Comparison of ENCODE assay signal across 23 cellular contexts in genomic region chrX:74284391-74284952, GRCh38. TPM values are rescaled to one million over a fixed set of nuclear protein-coding genes. Genes with fewer than 3 reads are reported as not detected.
A peak's percentile ranks its signal among the peaks of the same experiment; 100 is the strongest.
DNase-seq lines count a peak whose midpoint lies in the region; ATAC-seq and TF ChIP-seq lines count a peak whose summit lies in the region.
"Had no signal": no experiment of that assay in that cellular context is flagged by ENCODE, and none has a peak within 500 bp of the region (broad histone marks: within the 10 kb centered on the region; RNA-seq: fewer than 3 reads in every experiment).

No MANE protein-coding gene starts in this region.

- TF ChIP-seq POLR2A in sigmoid colon (IDR thresholded peaks at IDR 0.05) = no peak

- peaks cover 35% of the 10 kb centered on the region for H3K36me3 Mint-ChIP-seq in HFFc6 (ENCODE audit: low read depth)
- H3K36me3 Mint-ChIP-seq in glutamatergic neuron (ENCODE audit: unreplicated experiment) = no peaks in the 10 kb centered on the region

- H3K9me3 Mint-ChIP-seq in HFFc6 = peaks cover 7% of the 10 kb centered on the region
- H3K9me3 Mint-ChIP-seq in glutamatergic neuron (ENCODE audit: unreplicated experiment) = no peaks in the 10 kb centered on the region
- H3K9me3 Mint-ChIP-seq: CD4-positive, alpha-beta memory T cell had no signal

- POLR2A ChIA-PET in Panc1 (lab: Charles Lee) = interaction anchor here (0.6 kb wide), 1 partner anchor 60 kb away, joined by 4 read pairs; no protein-coding TSS in a partner anchor

- DNase-seq in HFFc6 (no peak), Panc1 (ENCODE audit: low read depth, low spot score) (no peak), glutamatergic neuron (no peak), thoracic aorta (ENCODE audit: low spot score) (no peak), HuH-7 (ENCODE audit: low spot score) (no peak), sigmoid colon (no peak)
- DNase-seq in activated naive CD4-positive, alpha-beta T cell treated with anti-CD3 and anti-CD28 coated beads, Interleukin-2, amount 50 U/mL, for 16 hours = no peak
- DNase-seq: CD4-positive, alpha-beta memory T cell; DMS153; GF-D8; GOT3; KBM-7; MV-4-11; NCI-H187; NCI-H2107; NCI-H510A; NCI-H748 treated with DMSO at 0.1 percent for 48 hours; SHP77 had no signal

- ATAC-seq in Panc1 = no peak
- ATAC-seq in thoracic aorta (ENCODE audit: insufficient number of reproducible peaks, low FRiP score, low read depth) = no peak

- H3K27me3 ChIP-seq in Panc1 (ENCODE audit: control insufficient read depth, insufficient read depth, low read length) = no peaks in the 10 kb centered on the region
- H3K27me3 ChIP-seq in thoracic aorta (replicated peaks; ENCODE audit: insufficient read depth) = no peaks in the 10 kb centered on the region
- H3K27me3 ChIP-seq in sigmoid colon = no peaks in the 10 kb centered on the region

- peaks cover 44% of the 10 kb centered on the region for H3K4me1 ChIP-seq in Panc1 (ENCODE audit: control insufficient read depth, insufficient read depth, low read length)
- H3K4me1 ChIP-seq in thoracic aorta (ENCODE audit: control insufficient read depth in 1 of 2, low read depth in 2 of 2) = peaks cover 18 to 29% of the 10 kb centered on the region in 2 donors
- H3K4me1 ChIP-seq in sigmoid colon = peaks cover 0 to 55% (median 32%) of the 10 kb centered on the region in 4 donors
- H3K4me1 ChIP-seq: BLaER1 had no signal

- intact Hi-C loops in Panc1 (cut with micrococcal nuclease; ENCODE audit: unreplicated experiment) (no loop called here), sigmoid colon (cut with DNase I) (no loop called here)

- H3K27ac ChIP-seq in Panc1 (ENCODE audit: low read length) (peak overlapping the region; percentile 12; the same call in 1 of the 2 replicates), thoracic aorta (peak overlapping the region; percentile 28 to 65), sigmoid colon (peak overlapping the region in 2 of 4 donors; percentile 3 to 12)
- H3K27ac ChIP-seq: BLaER1, SK-N-MC had no signal

- CTCF ChIA-PET in Panc1 (lab: Charles Lee) = no interaction called here

- no TSS peak for BruUV-seq in Panc1 (replicated peaks; lab: Mats Ljungman, UMichigan)

- H3K4me3 Mint-ChIP-seq in HFFc6 (no peak overlapping the region), glutamatergic neuron (ENCODE audit: unreplicated experiment) (peak overlapping the region; percentile 60)

- H3K4me1 Mint-ChIP-seq in HFFc6 (ENCODE audit: low read depth) (peaks cover 9% of the 10 kb centered on the region; the same call in 1 of the 2 replicates), glutamatergic neuron (ENCODE audit: low read depth, unreplicated experiment) (peaks cover 16% of the 10 kb centered on the region)

- 33 to 54% methylated on average over 1 of the region's 1 CpG for WGBS in sigmoid colon, 2 donors

- H3K9me3 ChIP-seq in Panc1 (ENCODE audit: control insufficient read depth, insufficient read depth, low read depth, low read length) (no peaks in the 10 kb centered on the region), thoracic aorta (no peaks in the 10 kb centered on the region), sigmoid colon (no peaks in the 10 kb centered on the region)
- H3K9me3 ChIP-seq: BLaER1 had no signal

- TF ChIP-seq EP300 in sigmoid colon (IDR thresholded peaks at IDR 0.05) = no peak

- H3K27me3 Mint-ChIP-seq in HFFc6 (ENCODE audit: insufficient read depth) = no peaks in the 10 kb centered on the region; the same call in 1 of the 2 replicates
- no peaks in the 10 kb centered on the region for H3K27me3 Mint-ChIP-seq in glutamatergic neuron (ENCODE audit: unreplicated experiment)
- H3K27me3 Mint-ChIP-seq: CD4-positive, alpha-beta memory T cell had no signal

- peaks cover 17% of the 10 kb centered on the region for H3K36me3 ChIP-seq in Panc1 (ENCODE audit: control insufficient read depth, insufficient read depth, low read length)
- peaks cover 13% of the 10 kb centered on the region for H3K36me3 ChIP-seq in thoracic aorta
- H3K36me3 ChIP-seq in sigmoid colon = peaks cover 11 to 26% (median 16%) of the 10 kb centered on the region in 4 donors

- TF ChIP-seq CTCF in HFFc6 (IDR thresholded peaks at IDR 0.05) = no peak
- TF ChIP-seq CTCF in Panc1 (IDR thresholded peaks at IDR 0.05) = no peak
- no peak for TF ChIP-seq CTCF in glutamatergic neuron (IDR thresholded peaks at IDR 0.05; ENCODE audit: partially characterized antibody, unreplicated experiment)
- no peak for TF ChIP-seq CTCF in thoracic aorta (IDR thresholded peaks at IDR 0.05)
- no peak for TF ChIP-seq CTCF in sigmoid colon (IDR thresholded peaks at IDR 0.05)

- in situ Hi-C loops in Panc1 (cut with HindIII; ENCODE audit: low pct_unique_long_range_greater_than_20kb, low sequenced_read_pairs) = no loop called here

- H3K4me3 ChIP-seq in Panc1 (ENCODE audit: low read depth in 2 of 2, low read length in 2 of 2) = no peak overlapping the region
- H3K4me3 ChIP-seq in thoracic aorta = no peak overlapping the region
- no peak overlapping the region for H3K4me3 ChIP-seq in sigmoid colon
- H3K4me3 ChIP-seq: BLaER1, SK-N-MC had no signal

- H3K27ac Mint-ChIP-seq in HFFc6 = peak overlapping the region; percentile 13; the same call in 1 of the 2 replicates
- H3K27ac Mint-ChIP-seq in glutamatergic neuron (ENCODE audit: unreplicated experiment) = no peak overlapping the region
- H3K27ac Mint-ChIP-seq: CD4-positive, alpha-beta memory T cell had no signal

RNA-seq across cellular contexts. Expression of gene ZCCHC13, which starts 19.5 kb away (rescaled TPM):
- not detected for total RNA-seq in HFFc6 (2021; fragmentation: NEBNext Ultra II Directional; extraction: Animal tissue kit (Norgen Biotek cat#: 25700))
- total RNA-seq in Panc1 (2021; ENCODE audit: unreplicated experiment) (not detected), glutamatergic neuron (ENCODE audit: unreplicated experiment) (not detected), thoracic aorta (not detected), sigmoid colon (not detected)
- not detected for polyA plus RNA-seq in Panc1 (2012; ENCODE audit: insufficient read length)
- polyA plus RNA-seq in sigmoid colon = not detected
- total RNA-seq: A673; CD4-positive, alpha-beta memory T cell; Daoy; OCI-LY7 had no signal
- polyA plus RNA-seq: CD4-positive, alpha-beta memory T cell had no signal
